1 cellular context compared by ENCODE assay signal in the genomic region with DNA sequence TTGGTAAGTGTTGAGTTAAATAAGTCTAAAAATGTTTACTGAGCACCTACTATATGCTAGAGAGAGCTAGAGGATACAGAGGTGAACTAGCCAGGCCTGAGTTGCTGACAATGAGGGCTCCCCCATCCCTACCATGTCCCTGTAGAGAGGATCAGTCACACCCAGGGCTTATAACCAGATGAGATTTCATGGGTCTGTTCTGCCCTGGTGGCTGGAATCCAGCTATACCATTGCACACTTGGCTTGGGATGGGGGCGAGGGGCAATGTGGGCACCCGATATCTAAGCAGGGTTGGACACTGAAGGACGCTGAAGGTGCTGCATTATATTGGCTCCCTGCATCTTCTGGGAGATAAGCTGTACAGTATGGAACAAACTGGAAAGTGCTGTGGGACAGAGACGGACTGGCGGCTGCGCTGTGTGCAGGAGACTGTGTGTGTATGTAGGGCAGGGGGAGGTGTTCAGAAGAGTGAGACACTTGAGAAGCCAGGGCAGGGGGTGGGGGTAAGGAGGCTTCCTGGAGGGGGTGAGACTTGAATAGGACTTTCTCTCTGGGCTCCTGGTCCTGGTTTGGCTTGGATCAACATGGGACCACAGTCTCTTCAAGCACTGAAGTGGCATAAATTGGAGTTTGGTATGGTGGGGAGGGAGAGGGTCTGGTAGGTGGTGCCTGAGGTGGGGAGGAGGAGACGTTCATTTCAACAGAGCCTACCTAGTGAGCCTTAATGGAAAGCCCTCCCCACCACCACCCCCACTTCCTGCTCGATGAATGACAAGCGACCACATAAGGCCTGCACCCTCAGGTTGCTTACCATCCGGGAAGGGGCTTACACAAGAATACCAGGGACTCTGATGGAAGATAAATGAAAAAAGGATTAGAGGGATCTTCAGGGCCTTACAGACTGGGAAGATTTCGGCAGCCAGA.
TF ChIP-seq lines count a peak whose summit lies in the region.

No MANE protein-coding gene starts in this region.

TF ChIP-seq in GM23338, 12 proteins besides CTCF, POLR2A, EP300 and RAD21:
- TF ChIP-seq, protein P1, sequence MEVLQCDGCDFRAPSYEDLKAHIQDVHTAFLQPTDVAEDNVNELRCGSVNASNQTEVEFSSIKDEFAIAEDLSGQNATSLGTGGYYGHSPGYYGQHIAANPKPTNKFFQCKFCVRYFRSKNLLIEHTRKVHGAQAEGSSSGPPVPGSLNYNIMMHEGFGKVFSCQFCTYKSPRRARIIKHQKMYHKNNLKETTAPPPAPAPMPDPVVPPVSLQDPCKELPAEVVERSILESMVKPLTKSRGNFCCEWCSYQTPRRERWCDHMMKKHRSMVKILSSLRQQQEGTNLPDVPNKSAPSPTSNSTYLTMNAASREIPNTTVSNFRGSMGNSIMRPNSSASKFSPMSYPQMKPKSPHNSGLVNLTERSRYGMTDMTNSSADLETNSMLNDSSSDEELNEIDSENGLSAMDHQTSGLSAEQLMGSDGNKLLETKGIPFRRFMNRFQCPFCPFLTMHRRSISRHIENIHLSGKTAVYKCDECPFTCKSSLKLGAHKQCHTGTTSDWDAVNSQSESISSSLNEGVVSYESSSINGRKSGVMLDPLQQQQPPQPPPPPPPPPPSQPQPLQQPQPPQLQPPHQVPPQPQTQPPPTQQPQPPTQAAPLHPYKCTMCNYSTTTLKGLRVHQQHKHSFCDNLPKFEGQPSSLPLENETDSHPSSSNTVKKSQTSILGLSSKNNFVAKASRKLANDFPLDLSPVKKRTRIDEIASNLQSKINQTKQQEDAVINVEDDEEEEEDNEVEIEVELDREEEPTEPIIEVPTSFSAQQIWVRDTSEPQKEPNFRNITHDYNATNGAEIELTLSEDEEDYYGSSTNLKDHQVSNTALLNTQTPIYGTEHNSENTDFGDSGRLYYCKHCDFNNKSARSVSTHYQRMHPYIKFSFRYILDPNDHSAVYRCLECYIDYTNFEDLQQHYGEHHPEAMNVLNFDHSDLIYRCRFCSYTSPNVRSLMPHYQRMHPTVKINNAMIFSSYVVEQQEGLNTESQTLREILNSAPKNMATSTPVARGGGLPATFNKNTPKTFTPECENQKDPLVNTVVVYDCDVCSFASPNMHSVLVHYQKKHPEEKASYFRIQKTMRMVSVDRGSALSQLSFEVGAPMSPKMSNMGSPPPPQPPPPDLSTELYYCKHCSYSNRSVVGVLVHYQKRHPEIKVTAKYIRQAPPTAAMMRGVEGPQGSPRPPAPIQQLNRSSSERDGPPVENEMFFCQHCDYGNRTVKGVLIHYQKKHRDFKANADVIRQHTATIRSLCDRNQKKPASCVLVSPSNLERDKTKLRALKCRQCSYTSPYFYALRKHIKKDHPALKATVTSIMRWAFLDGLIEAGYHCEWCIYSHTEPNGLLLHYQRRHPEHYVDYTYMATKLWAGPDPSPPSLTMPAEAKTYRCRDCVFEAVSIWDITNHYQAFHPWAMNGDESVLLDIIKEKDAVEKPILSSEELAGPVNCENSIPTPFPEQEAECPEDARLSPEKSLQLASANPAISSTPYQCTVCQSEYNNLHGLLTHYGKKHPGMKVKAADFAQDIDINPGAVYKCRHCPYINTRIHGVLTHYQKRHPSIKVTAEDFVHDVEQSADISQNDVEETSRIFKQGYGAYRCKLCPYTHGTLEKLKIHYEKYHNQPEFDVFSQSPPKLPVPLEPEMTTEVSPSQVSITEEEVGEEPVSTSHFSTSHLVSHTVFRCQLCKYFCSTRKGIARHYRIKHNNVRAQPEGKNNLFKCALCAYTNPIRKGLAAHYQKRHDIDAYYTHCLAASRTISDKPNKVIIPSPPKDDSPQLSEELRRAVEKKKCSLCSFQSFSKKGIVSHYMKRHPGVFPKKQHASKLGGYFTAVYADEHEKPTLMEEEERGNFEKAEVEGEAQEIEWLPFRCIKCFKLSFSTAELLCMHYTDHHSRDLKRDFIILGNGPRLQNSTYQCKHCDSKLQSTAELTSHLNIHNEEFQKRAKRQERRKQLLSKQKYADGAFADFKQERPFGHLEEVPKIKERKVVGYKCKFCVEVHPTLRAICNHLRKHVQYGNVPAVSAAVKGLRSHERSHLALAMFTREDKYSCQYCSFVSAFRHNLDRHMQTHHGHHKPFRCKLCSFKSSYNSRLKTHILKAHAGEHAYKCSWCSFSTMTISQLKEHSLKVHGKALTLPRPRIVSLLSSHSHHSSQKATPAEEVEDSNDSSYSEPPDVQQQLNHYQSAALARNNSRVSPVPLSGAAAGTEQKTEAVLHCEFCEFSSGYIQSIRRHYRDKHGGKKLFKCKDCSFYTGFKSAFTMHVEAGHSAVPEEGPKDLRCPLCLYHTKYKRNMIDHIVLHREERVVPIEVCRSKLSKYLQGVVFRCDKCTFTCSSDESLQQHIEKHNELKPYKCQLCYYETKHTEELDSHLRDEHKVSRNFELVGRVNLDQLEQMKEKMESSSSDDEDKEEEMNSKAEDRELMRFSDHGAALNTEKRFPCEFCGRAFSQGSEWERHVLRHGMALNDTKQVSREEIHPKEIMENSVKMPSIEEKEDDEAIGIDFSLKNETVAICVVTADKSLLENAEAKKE (CRISPR knock-in tag; IDR thresholded peaks at IDR 0.05): no peak
